ENCODE assay signal across 19 cellular contexts in genomic region chr9:114925672-114926071, GRCh38. TPM values are rescaled to one million over a fixed set of nuclear protein-coding genes. Genes with fewer than 3 reads are reported as not detected.
DNase-seq lines count a peak whose midpoint lies in the region; ATAC-seq and TF ChIP-seq lines count a peak whose summit lies in the region.
"Had no signal": no experiment of that assay in that cellular context is flagged by ENCODE, and none has a peak within 500 bp of the region (broad histone marks: within the 10 kb centered on the region; RNA-seq: fewer than 3 reads in every experiment).

No MANE protein-coding gene starts in this region.

- H4K20me1 ChIP-seq in Karpas-422 (ENCODE audit: insufficient read depth, low read depth, low read length): peaks cover 5% of the 10 kb centered on the region; the same call in 1 of the 2 replicates

- CTCF ChIA-PET in naive thymus-derived CD4-positive, alpha-beta T cell (lab: Charles Lee): interaction anchor here (1.0 kb wide), 1 partner anchor 188 kb away, joined by 5 read pairs; no protein-coding TSS in a partner anchor

- no peak for DNase-seq in T-helper 2 cell treated with Interferon-gamma antibody and Interleukin-4, amounts not matched to agents 5 μg/mL and 100 μg/mL, for 36 hours (ENCODE audit: low spot score)
- DNase-seq in T-helper 2 cell (no peak), Karpas-422 (no peak), NCI-H2227 treated with DMSO at 0.1 percent for 48 hours (lab: John Stamatoyannopoulos, UW) (no peak), AML-193 (lab: John Stamatoyannopoulos, UW) (no peak), upper lobe of left lung (no peak)
- DNase-seq in naive thymus-derived CD4-positive, alpha-beta T cell: no peak
- DNase-seq: activated CD4-positive, CD25-positive, alpha-beta regulatory T cell; dermis blood vessel endothelial cell; DMS79 treated with DMSO at 0.1 percent for 48 hours; erythroblast; kidney glomerular epithelial cell; NCI-H1436 treated with DMSO at 0.1 percent for 48 hours; NCI-H748 treated with DMSO at 0.1 percent for 48 hours; right cardiac atrium; stimulated activated CD4-positive, alpha-beta T cell treated with anti-CD3 and anti-CD28 coated beads, Interleukin-2, amount 100 ng/mL, for 24 hours had no signal

- WGBS in upper lobe of left lung, 2 donors: 63 to 71% methylated on average over 2 of the region's 2 CpGs

- H3K4me3 Mint-ChIP-seq in T-helper 2 cell treated with Interferon-gamma antibody and Interleukin-4, amounts not matched to agents 5 μg/mL and 100 μg/mL, for 36 hours: peak overlapping the region; percentile 52
- peak overlapping the region; percentile 84 for H3K4me3 Mint-ChIP-seq in activated T-helper 17 cell treated with anti-CD3 and anti-CD28 coated beads, Interleukin-2, amount 50 U/mL, for 72 hours
- peak overlapping the region; percentile 50 to 100 (median 67) for H3K4me3 Mint-ChIP-seq in naive thymus-derived CD4-positive, alpha-beta T cell

- no peaks in the 10 kb centered on the region; the same call in 1 of the 2 replicates for H3K36me3 ChIP-seq in Karpas-422 (ENCODE audit: insufficient read depth, low read length)
- H3K36me3 ChIP-seq in naive thymus-derived CD4-positive, alpha-beta T cell (ENCODE audit: control insufficient read depth in 2 of 3, insufficient read depth in 3 of 3, low read length in 3 of 3): no peaks in the 10 kb centered on the region
- H3K36me3 ChIP-seq in upper lobe of left lung: no peaks in the 10 kb centered on the region
- H3K36me3 ChIP-seq: thoracic aorta had no signal

- ATAC-seq in activated T-helper 17 cell treated with anti-CD3 and anti-CD28 coated beads, Interleukin-2, amount 50 U/mL, for 72 hours (replicated peaks): no peak
- no peak for ATAC-seq in naive thymus-derived CD4-positive, alpha-beta T cell
- no peak for ATAC-seq in upper lobe of left lung (ENCODE audit: low FRiP score in 2 of 2)
- ATAC-seq: right cardiac atrium had no signal

- intact Hi-C loops in naive thymus-derived CD4-positive, alpha-beta T cell (cut with micrococcal nuclease): loop anchor here in 1 of 2 donors (5.0 kb wide), 2 partner anchors 313 to 418 kb away; partner anchors contain the start of genes TMEM268 and WHRN

- POLR2A ChIA-PET in naive thymus-derived CD4-positive, alpha-beta T cell (lab: Charles Lee): interaction anchor here (1.4 kb wide), 1 partner anchor 11 kb away, joined by 4 read pairs; no protein-coding TSS in a partner anchor

- no peak overlapping the region for H3K27ac Mint-ChIP-seq in T-helper 2 cell treated with Interferon-gamma antibody and Interleukin-4, amounts not matched to agents 5 μg/mL and 100 μg/mL, for 36 hours
- H3K27ac Mint-ChIP-seq in activated T-helper 17 cell treated with anti-CD3 and anti-CD28 coated beads, Interleukin-2, amount 50 U/mL, for 72 hours: peak overlapping the region; percentile 79
- peak overlapping the region in 4 of 9 donors; percentile 25 to 98 (median 26) for H3K27ac Mint-ChIP-seq in naive thymus-derived CD4-positive, alpha-beta T cell

- no peak overlapping the region for H3K9ac ChIP-seq in Karpas-422 (ENCODE audit: low read length)

- H3K27me3 ChIP-seq in Karpas-422 (ENCODE audit: low read length): no peaks in the 10 kb centered on the region
- H3K27me3 ChIP-seq in naive thymus-derived CD4-positive, alpha-beta T cell (ENCODE audit: control insufficient read depth in 2 of 2, insufficient read depth in 2 of 2, low read length in 2 of 2): no peaks in the 10 kb centered on the region
- H3K27me3 ChIP-seq in upper lobe of left lung: no peaks in the 10 kb centered on the region

- H3K79me2 ChIP-seq in Karpas-422 (ENCODE audit: low read length): peaks cover 13% of the 10 kb centered on the region; the same call in 1 of the 2 replicates

- no peaks in the 10 kb centered on the region for H3K9me3 ChIP-seq in Karpas-422 (ENCODE audit: low read length)
- H3K9me3 ChIP-seq in naive thymus-derived CD4-positive, alpha-beta T cell (ENCODE audit: control insufficient read depth in 2 of 3, low read length in 3 of 3): no peaks in the 10 kb centered on the region
- no peaks in the 10 kb centered on the region for H3K9me3 ChIP-seq in upper lobe of left lung
- H3K9me3 ChIP-seq: thoracic aorta had no signal

- peaks cover 59% of the 10 kb centered on the region for H3K36me3 Mint-ChIP-seq in T-helper 2 cell treated with Interferon-gamma antibody and Interleukin-4, amounts not matched to agents 5 μg/mL and 100 μg/mL, for 36 hours (ENCODE audit: low read depth)
- H3K36me3 Mint-ChIP-seq in activated T-helper 17 cell treated with anti-CD3 and anti-CD28 coated beads, Interleukin-2, amount 50 U/mL, for 72 hours (ENCODE audit: low read depth): peaks cover 88% of the 10 kb centered on the region
- peaks cover 0 to 82% (median 26%) of the 10 kb centered on the region in 5 donors for H3K36me3 Mint-ChIP-seq in naive thymus-derived CD4-positive, alpha-beta T cell

- H3K4me1 Mint-ChIP-seq in T-helper 2 cell treated with Interferon-gamma antibody and Interleukin-4, amounts not matched to agents 5 μg/mL and 100 μg/mL, for 36 hours (ENCODE audit: low read depth): peaks cover 53% of the 10 kb centered on the region
- H3K4me1 Mint-ChIP-seq in activated T-helper 17 cell treated with anti-CD3 and anti-CD28 coated beads, Interleukin-2, amount 50 U/mL, for 72 hours: peaks cover 63% of the 10 kb centered on the region
- H3K4me1 Mint-ChIP-seq in naive thymus-derived CD4-positive, alpha-beta T cell: peaks cover 57 to 82% (median 72%) of the 10 kb centered on the region in 7 donors

- no peaks in the 10 kb centered on the region for H3K9me3 Mint-ChIP-seq in T-helper 2 cell treated with Interferon-gamma antibody and Interleukin-4, amounts not matched to agents 5 μg/mL and 100 μg/mL, for 36 hours
- H3K9me3 Mint-ChIP-seq in activated T-helper 17 cell treated with anti-CD3 and anti-CD28 coated beads, Interleukin-2, amount 50 U/mL, for 72 hours: peaks cover 4% of the 10 kb centered on the region
- peaks cover 0 to 5% (median 0%) of the 10 kb centered on the region in 11 donors for H3K9me3 Mint-ChIP-seq in naive thymus-derived CD4-positive, alpha-beta T cell
- H3K9me3 Mint-ChIP-seq: CD14-positive monocyte had no signal

- H3K4me3 ChIP-seq in Karpas-422 (ENCODE audit: low read length) (0 out of 2 replicates have a peak overlapping the region, but pooled peaks have one; percentile 8), upper lobe of left lung (no peak overlapping the region)
- H3K4me3 ChIP-seq in naive thymus-derived CD4-positive, alpha-beta T cell (ENCODE audit: low read length): peak overlapping the region; percentile 15

- H3K4me2 ChIP-seq in Karpas-422 (ENCODE audit: low read depth, low read length, poor library complexity, severe bottlenecking): peak overlapping the region; percentile 49

- H2AFZ ChIP-seq in Karpas-422 (ENCODE audit: low read length): no peak overlapping the region

- H3K9me2 ChIP-seq in Karpas-422 (replicated peaks; ENCODE audit: insufficient read depth, low read length): no peaks in the 10 kb centered on the region

- no peak for TF ChIP-seq POLR2A in upper lobe of left lung (IDR thresholded peaks at IDR 0.05)

- H3K27me3 Mint-ChIP-seq in T-helper 2 cell treated with Interferon-gamma antibody and Interleukin-4, amounts not matched to agents 5 μg/mL and 100 μg/mL, for 36 hours (ENCODE audit: low read depth): no peaks in the 10 kb centered on the region
- no peaks in the 10 kb centered on the region for H3K27me3 Mint-ChIP-seq in activated T-helper 17 cell treated with anti-CD3 and anti-CD28 coated beads, Interleukin-2, amount 50 U/mL, for 72 hours
- H3K27me3 Mint-ChIP-seq in naive thymus-derived CD4-positive, alpha-beta T cell: peaks cover 0 to 4% (median 0%) of the 10 kb centered on the region in 5 donors

- H3K4me1 ChIP-seq in Karpas-422 (ENCODE audit: low read length) (peaks cover 77% of the 10 kb centered on the region), upper lobe of left lung (no peaks in the 10 kb centered on the region)
- peaks cover 53 to 55% of the 10 kb centered on the region in 2 donors for H3K4me1 ChIP-seq in naive thymus-derived CD4-positive, alpha-beta T cell (ENCODE audit: control insufficient read depth in 2 of 2, insufficient read depth in 2 of 2, low read length in 2 of 2)

- no peak for TF ChIP-seq CTCF in upper lobe of left lung (IDR thresholded peaks at IDR 0.05)

- no peak for TF ChIP-seq EP300 in upper lobe of left lung (IDR thresholded peaks at IDR 0.05)

- H3K27ac ChIP-seq in Karpas-422 (ENCODE audit: low read length): no peak overlapping the region
- H3K27ac ChIP-seq in naive thymus-derived CD4-positive, alpha-beta T cell (ENCODE audit: low read depth, low read length): no peak overlapping the region
- H3K27ac ChIP-seq in upper lobe of left lung: no peak overlapping the region
- H3K27ac ChIP-seq: thoracic aorta had no signal

RNA-seq across cellular contexts. Expression of gene TNFSF8, which starts 4.7 kb away (rescaled TPM):
- 17.9 and 19.6 TPM in 2 replicates for total RNA-seq in Karpas-422 (2014; rRNA removed; shearing (Covaris generic); ENCODE audit: low replicate concordance)
- 10 to 100 TPM; 17.2 to 20.1 TPM for total RNA-seq in activated T-helper 17 cell treated with anti-CD3 and anti-CD28 coated beads, Interleukin-2, amount 50 U/mL, for 72 hours
- 100 to 1,000 TPM in 1 of 5 experiments, 10 to 100 TPM in 4; 19.3 to 129 (median 31.5) TPM for total RNA-seq in naive thymus-derived CD4-positive, alpha-beta T cell
- 10 to 100 TPM; 35.4 to 86.2 TPM for polyA plus RNA-seq in naive thymus-derived CD4-positive, alpha-beta T cell
- total RNA-seq in upper lobe of left lung: 1 to 10 TPM; 2.6 to 6.5 (median 4.8) TPM
- total RNA-seq: dermis blood vessel endothelial cell had no signal

Comparison
In these comparisons a context has a peak if more than half of its experiments do, and no peak if none do; other contexts are left out.
1. H3K4me3 ChIP-seq: peak in Karpas-422 (single experiment) and naive thymus-derived CD4-positive, alpha-beta T cell (single experiment); none in upper lobe of left lung (0 of 4).
2. Peak in every context shown above with its lines, with median percentiles within 50 percentile points of each other: H3K4me3 Mint-ChIP-seq.